ENCODE assay signal across 8 cellular contexts in the genomic region with DNA sequence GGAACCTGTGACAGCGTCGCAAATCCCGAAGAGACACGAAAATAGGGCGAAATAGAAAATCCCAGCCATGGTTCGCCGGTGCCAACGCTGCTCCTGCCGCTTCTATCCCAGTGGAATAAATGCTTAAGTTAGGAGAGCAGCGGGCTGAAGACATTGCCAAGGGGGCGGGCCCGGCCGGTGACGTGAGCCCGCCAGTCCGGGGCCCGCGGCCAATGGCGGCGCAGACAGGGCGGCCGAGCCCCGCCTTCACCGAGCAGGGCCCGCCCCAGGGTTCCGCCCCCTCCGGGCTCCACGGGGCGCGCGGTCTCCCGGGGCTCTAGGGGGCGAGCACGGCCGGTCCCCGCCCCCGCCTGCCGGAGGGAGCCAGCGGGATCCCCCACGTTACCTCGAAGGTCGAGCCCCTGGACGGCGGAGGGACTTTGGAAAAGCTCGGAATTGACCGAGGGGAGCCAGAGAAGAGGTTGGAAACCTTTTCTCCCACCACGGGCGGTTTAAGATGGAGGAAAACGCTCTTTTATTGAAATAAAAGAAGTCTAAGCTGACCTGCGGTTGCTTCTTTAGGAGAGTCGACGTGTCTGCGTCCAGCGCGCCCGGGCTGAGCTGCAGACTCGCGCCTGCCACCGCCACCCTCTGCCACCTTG. TPM values are rescaled to one million over a fixed set of nuclear protein-coding genes. Genes with fewer than 3 reads are reported as not detected.
A peak's percentile ranks its signal among the peaks of the same experiment; 100 is the strongest.
DNase-seq lines count a peak whose midpoint lies in the region; ATAC-seq and TF ChIP-seq lines count a peak whose summit lies in the region.

A gene (minus strand): TSS at position 125 of the 641 bp plus-strand sequence. CDS start 56 bp downstream, at position 69.

- DNase-seq in AG04449 (ENCODE audit: low read depth, low spot score) (no peak), NCI-H524 treated with DMSO at 0.1 percent for 48 hours (lab: John Stamatoyannopoulos, UW) (peak; percentile 57), ecto neural progenitor cell (ENCODE audit: low spot score) (peak; percentile 91), lower leg skin (ENCODE audit: low spot score in 2 of 2) (peak; percentile 86 to 97)
- DNase-seq in activated CD8-positive, alpha-beta T cell treated with anti-CD3 and anti-CD28 coated beads for 36 hours = peak; percentile 80
- DNase-seq in stimulated activated CD4-positive, alpha-beta T cell treated with anti-CD3 and anti-CD28 coated beads, Interleukin-4, amount 100 ng/mL, for 24 hours = peak; percentile 80

- peak within 1 kb of the TSS; percentile 83 for H3K4me3 Mint-ChIP-seq in activated CD8-positive, alpha-beta T cell treated with anti-CD3 and anti-CD28 coated beads for 36 hours

- H3K4me1 Mint-ChIP-seq in activated CD8-positive, alpha-beta T cell treated with anti-CD3 and anti-CD28 coated beads for 36 hours (ENCODE audit: low read depth) = peaks cover 21% of the 10 kb centered on the region

- no peaks in the 10 kb centered on the region for H3K9me3 Mint-ChIP-seq in activated CD8-positive, alpha-beta T cell treated with anti-CD3 and anti-CD28 coated beads for 36 hours

- intact Hi-C loops in activated CD8-positive, alpha-beta T cell treated with anti-CD3 and anti-CD28 coated beads for 36 hours (cut with micrococcal nuclease) = loop anchor here (5.0 to 10.0 kb wide), 3 partner anchors 187 to 1837 kb away; no protein-coding TSS in a partner anchor
- intact Hi-C loops in lower leg skin (cut with DNase I; ENCODE audit: low total_unique reads) = loop anchor here (10.0 kb wide), 2 partner anchors 887 to 1407 kb away; no protein-coding TSS in a partner anchor

- CTCF ChIA-PET in AG04449 (lab: Yijun Ruan, JAX) = interaction anchor here (0.7 to 6.3 kb wide), 10 partner anchors 8 to 1834 kb away, joined by 3 to 62 read pairs (median 4); no protein-coding TSS in a partner anchor
- CTCF ChIA-PET in activated CD8-positive, alpha-beta T cell treated with anti-CD3 and anti-CD28 coated beads for 36 hours (lab: Charles Lee) = interaction anchor here (1.1 to 2.1 kb wide), 9 partner anchors 13 to 1834 kb away, joined by 3 to 8 read pairs (median 5); no protein-coding TSS in a partner anchor

- H3K4me3 ChIP-seq in AG04449 (ENCODE audit: low read depth, low read length) (peak within 1 kb of the TSS; percentile 91), lower leg skin (ENCODE audit: low read depth, poor library complexity, severe bottlenecking) (peak within 1 kb of the TSS; percentile 70)

- POLR2A ChIA-PET in AG04449 (lab: Yijun Ruan, JAX) = interaction anchor here (0.5 kb wide), 1 partner anchor 1016 kb away, joined by 4 read pairs; no protein-coding TSS in a partner anchor
- POLR2A ChIA-PET in activated CD8-positive, alpha-beta T cell treated with anti-CD3 and anti-CD28 coated beads for 36 hours (lab: Charles Lee) = interaction anchor here (0.5 to 0.9 kb wide), 2 partner anchors 54 to 384 kb away, joined by 3 read pairs; no protein-coding TSS in a partner anchor

- H3K27me3 Mint-ChIP-seq in activated CD8-positive, alpha-beta T cell treated with anti-CD3 and anti-CD28 coated beads for 36 hours = peaks cover 60% of the 10 kb centered on the region

- peak; percentile 37 for TF ChIP-seq CTCF in AG04449 (IDR thresholded peaks at IDR 0.05; ENCODE audit: insufficient read depth, low read length, missing control alignments)
- TF ChIP-seq CTCF in activated CD8-positive, alpha-beta T cell treated with anti-CD3 and anti-CD28 coated beads for 36 hours (IDR thresholded peaks at IDR 0.05) = no peak
- no peak for TF ChIP-seq CTCF in lower leg skin (IDR thresholded peaks at IDR 0.05)

- WGBS in lower leg skin, 2 donors = 0% methylated on average over 57 to 59 of the region's 59 CpGs

- peak within 1 kb of the TSS; percentile 33 for H3K27ac Mint-ChIP-seq in activated CD8-positive, alpha-beta T cell treated with anti-CD3 and anti-CD28 coated beads for 36 hours

- ATAC-seq in GM19023 (IDR thresholded peaks at IDR 0.05; ENCODE audit: unreplicated experiment) (peak; percentile 88), HG03175 (IDR thresholded peaks at IDR 0.05; ENCODE audit: unreplicated experiment) (peak; percentile 92)
- ATAC-seq in activated CD8-positive, alpha-beta T cell treated with anti-CD3 and anti-CD28 coated beads for 36 hours = peak; percentile 95

- TF ChIP-seq POLR2A in lower leg skin (IDR thresholded peaks at IDR 0.05) = no peak

- H3K36me3 Mint-ChIP-seq in activated CD8-positive, alpha-beta T cell treated with anti-CD3 and anti-CD28 coated beads for 36 hours (ENCODE audit: low read depth) = no peaks in the 10 kb centered on the region

RNA-seq across cellular contexts. Expression of the gene that starts here (rescaled TPM):
- total RNA-seq in activated CD8-positive, alpha-beta T cell treated with anti-CD3 and anti-CD28 coated beads for 36 hours = 1 to 10 TPM; 1.8 to 2.3 TPM
- 10 to 100 TPM; 35.2 to 63.1 (median 53.7) TPM for total RNA-seq in lower leg skin

Comparison
In these comparisons a context has a peak if more than half of its experiments do, and no peak if none do; other contexts are left out.
1. RNA of the gene that starts here (total RNA-seq): 35.2 to 63.1 TPM in lower leg skin; 1.8 to 2.3 TPM in activated CD8-positive, alpha-beta T cell treated with anti-CD3 and anti-CD28 coated beads for 36 hours; every median in the first group is over 10 times any median in the second.
2. Peak in every context shown above with its lines, with median percentiles within 50 percentile points of each other: ATAC-seq.